8 cellular contexts compared by ENCODE assay signal in genomic region chr1:1917995-1918900, GRCh38.
A peak's percentile ranks its signal among the peaks of the same experiment; 100 is the strongest.
DNase-seq lines count a peak whose midpoint lies in the region; ATAC-seq and TF ChIP-seq lines count a peak whose summit lies in the region.

No MANE protein-coding gene starts in this region.

- ATAC-seq in HG02678 (IDR thresholded peaks at IDR 0.05; ENCODE audit: unreplicated experiment) (no peak), GM21717 (IDR thresholded peaks at IDR 0.05; ENCODE audit: unreplicated experiment) (no peak)

- no peaks in the 10 kb centered on the region for H3K9me3 Mint-ChIP-seq in nephron

- H3K27ac ChIP-seq in effector memory CD4-positive, alpha-beta T cell (ENCODE audit: insufficient read depth, low read length, poor library complexity, severe bottlenecking): no peak overlapping the region

- TF ChIP-seq CTCF in AG10803 (conservative IDR thresholded peaks at IDR 0.05; ENCODE audit: low read length) (no peak), LNCaP clone FGC (IDR thresholded peaks at IDR 0.05; ENCODE audit: control insufficient read depth, extremely low read depth, insufficient read depth) (no peak), nephron (IDR thresholded peaks at IDR 0.05; ENCODE audit: unreplicated experiment in 3 of 3) (no peak)

- H3K4me1 Mint-ChIP-seq in nephron: peaks cover 22% of the 10 kb centered on the region

- peaks cover 17% of the 10 kb centered on the region for H3K4me1 ChIP-seq in effector memory CD4-positive, alpha-beta T cell (ENCODE audit: control insufficient read depth, insufficient read depth, low read length, poor library complexity, severe bottlenecking)

- no peaks in the 10 kb centered on the region for H3K36me3 Mint-ChIP-seq in nephron (ENCODE audit: low read depth)

- DNase-seq in AG10803 (ENCODE audit: low read depth) (peak; percentile 9), LNCaP clone FGC (ENCODE audit: low read depth) (no peak), NCI-H2196 (lab: John Stamatoyannopoulos, UW; ENCODE audit: unreplicated experiment) (no peak), EL (no peak)
- DNase-seq in effector memory CD4-positive, alpha-beta T cell: no peak

- H3K4me3 Mint-ChIP-seq in nephron: peak overlapping the region; percentile 57 to 62 (median 57)

- no peaks in the 10 kb centered on the region for H3K9me3 ChIP-seq in effector memory CD4-positive, alpha-beta T cell (ENCODE audit: control insufficient read depth, low read length)

- no peaks in the 10 kb centered on the region for H3K27me3 ChIP-seq in effector memory CD4-positive, alpha-beta T cell (replicated peaks; ENCODE audit: control insufficient read depth, insufficient read depth, low read length, poor library complexity, severe bottlenecking)

- no peaks in the 10 kb centered on the region for H3K36me3 ChIP-seq in effector memory CD4-positive, alpha-beta T cell (ENCODE audit: control insufficient read depth, insufficient read depth, low read length)

- H3K4me3 ChIP-seq in AG10803 (ENCODE audit: low read length) (peak overlapping the region; percentile 47), LNCaP clone FGC (ENCODE audit: low read depth, low read length) (peak overlapping the region; percentile 63)
- H3K4me3 ChIP-seq in effector memory CD4-positive, alpha-beta T cell (ENCODE audit: insufficient read depth, low read depth, low read length, poor library complexity, severe bottlenecking): peak overlapping the region; percentile 61

- peaks cover 13% of the 10 kb centered on the region for H3K27me3 Mint-ChIP-seq in nephron (ENCODE audit: low read depth)

- no peak overlapping the region for H3K27ac Mint-ChIP-seq in nephron
